14 cellular contexts compared by ENCODE assay signal in genomic region chr1:222334026-222334680, GRCh38.
DNase-seq lines count a peak whose midpoint lies in the region; ATAC-seq, FAIRE-seq and TF ChIP-seq lines count a peak whose summit lies in the region.
"Had no signal": no experiment of that assay in that cellular context is flagged by ENCODE, and none has a peak within 500 bp of the region (broad histone marks: within the 10 kb centered on the region; RNA-seq: fewer than 3 reads in every experiment).

No MANE protein-coding gene starts in this region.

- no peak for FAIRE-seq in pancreas (lab: Jason Lieb, UNC)

- H3K9me3 ChIP-seq in pancreas = no peaks in the 10 kb centered on the region

- in situ Hi-C loops in ACHN (cut with HindIII; ENCODE audit: low pct_ligation_motif_present, low pct_unique_long_range_greater_than_20kb, low sequenced_read_pairs) = no loop called here

- no peak for TF ChIP-seq CTCF in foreskin keratinocyte (conservative IDR thresholded peaks at IDR 0.05)
- no peak for TF ChIP-seq CTCF in pancreas (IDR thresholded peaks at IDR 0.05)

- H3K27ac ChIP-seq in foreskin keratinocyte (no peak overlapping the region), pancreas (no peak overlapping the region)

- H3K4me3 ChIP-seq in pancreas = no peak overlapping the region

- peak; percentile 6 for DNase-seq in ACHN
- DNase-seq in GM03348 (ENCODE audit: low spot score) = peak; percentile 11
- DNase-seq in RPMI7951 (ENCODE audit: low read depth) = peak; percentile 81
- DNase-seq in foreskin keratinocyte = peak; percentile 21 to 75
- no peak for DNase-seq in pancreas
- DNase-seq in Right ventricle myocardium inferior (ENCODE audit: missing footprints) = no peak
- DNase-seq in NCI-H345 (lab: John Stamatoyannopoulos, UW) = no peak
- no peak for DNase-seq in NCI-H2029 treated with DMSO at 0.1 percent for 48 hours (lab: John Stamatoyannopoulos, UW)
- DNase-seq: activated gamma-delta T cell; C1 segment of cervical spinal cord; GF-D8; NCI-H2081; stimulated activated CD4-positive, alpha-beta T cell treated with anti-CD3 and anti-CD28 coated beads, Interleukin-2, amount 100 ng/mL, for 24 hours; stimulated activated naive CD4-positive, alpha-beta T cell had no signal

- H3K4me1 ChIP-seq in foreskin keratinocyte (no peaks in the 10 kb centered on the region), pancreas (no peaks in the 10 kb centered on the region)

- peaks cover 8% of the 10 kb centered on the region for H3K27me3 ChIP-seq in foreskin keratinocyte
- no peaks in the 10 kb centered on the region for H3K27me3 ChIP-seq in pancreas

- intact Hi-C loops in pancreas (cut with DNase I) (no loop called here), Right ventricle myocardium inferior (cut with DNase I) (no loop called here)

- ATAC-seq in foreskin keratinocyte (peak; percentile 43), pancreas (no peak), Right ventricle myocardium inferior (no peak)

- no peaks in the 10 kb centered on the region for H3K36me3 ChIP-seq in pancreas

- WGBS in pancreas, 2 donors = 61 to 72% methylated on average over 5 of the region's 5 CpGs

Comparison
In these comparisons a context has a peak if more than half of its experiments do, and no peak if none do; other contexts are left out.
1. DNase-seq: peak in ACHN (single experiment), GM03348 (single experiment), RPMI7951 (single experiment) and foreskin keratinocyte (2 of 2); none in pancreas (0 of 6), Right ventricle myocardium inferior (single experiment), NCI-H345 (single experiment) and NCI-H2029 treated with DMSO at 0.1 percent for 48 hours (single experiment).